Comparison of ENCODE assay signal across 17 cellular contexts in genomic region chr7:149806726-149807125, GRCh38. TPM values are rescaled to one million over a fixed set of nuclear protein-coding genes. Genes with fewer than 3 reads are reported as not detected.
"Had no signal": no experiment of that assay in that cellular context is flagged by ENCODE, and none has a peak within 500 bp of the region (broad histone marks: within the 10 kb centered on the region; RNA-seq: fewer than 3 reads in every experiment).

No MANE protein-coding gene starts in this region.

- H3K4me1 ChIP-seq: colonic mucosa, esophagus squamous epithelium, gastrocnemius medialis, heart right ventricle, left lung, lower lobe of right lung had no signal

- H3K36me3 ChIP-seq: colonic mucosa, esophagus squamous epithelium, gastrocnemius medialis, heart right ventricle, left lung, lower lobe of right lung had no signal

- H3K27me3 ChIP-seq: colonic mucosa, gastrocnemius medialis, left lung had no signal

- ATAC-seq: effector memory CD8-positive, alpha-beta T cell; esophagus mucosa; gastrocnemius medialis; heart right ventricle; left lung; left ventricle myocardium superior; lower lobe of right lung had no signal

- H3K27ac ChIP-seq: colonic mucosa, epithelial cell of prostate, esophagus squamous epithelium, gastrocnemius medialis, heart right ventricle, left lung, lower lobe of right lung had no signal

- H3K9me3 ChIP-seq: colonic mucosa, esophagus squamous epithelium, gastrocnemius medialis, heart right ventricle, left lung, lower lobe of right lung had no signal

- DNase-seq: cortex of kidney; effector CD8-positive, alpha-beta T cell; esophagus squamous epithelium; gastrocnemius medialis; glutamatergic neuron; heart right ventricle; hippocampal formation; left lung; left ventricle myocardium superior; lower lobe of right lung; mesendoderm; midbrain had no signal

- H3K4me3 ChIP-seq: colonic mucosa, esophagus squamous epithelium, gastrocnemius medialis, heart right ventricle, left lung, lower lobe of right lung had no signal

RNA-seq across cellular contexts. Expression of gene ZNF467, which starts 33.3 kb away (rescaled TPM):
- total RNA-seq: kidney epithelial cell had no signal
